1 cellular context compared by ENCODE assay signal in the genomic region with DNA sequence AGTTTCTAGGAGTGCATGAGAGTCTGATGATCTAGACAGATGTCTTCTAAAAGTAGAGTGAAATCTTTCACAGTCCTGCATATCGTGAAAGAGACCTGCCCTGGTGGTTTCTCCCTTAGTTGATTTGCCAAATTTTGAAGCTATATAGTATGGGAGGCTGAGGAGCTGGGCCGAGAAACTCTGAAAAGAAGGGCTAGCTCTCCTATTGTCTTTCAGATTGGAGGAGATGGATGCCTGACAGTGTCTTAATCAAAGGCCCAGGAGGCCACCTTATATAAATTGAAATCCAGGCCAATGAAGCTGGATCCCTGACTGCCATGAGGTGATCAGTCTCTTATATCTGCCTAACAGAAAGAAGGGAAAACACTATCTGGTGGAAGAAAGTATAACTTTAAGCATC.
TF ChIP-seq lines count a peak whose summit lies in the region.

No MANE protein-coding gene starts in this region.

TF ChIP-seq in K562, 482 proteins besides CTCF, POLR2A, EP300 and RAD21:
- TF ChIP-seq, protein P1, sequence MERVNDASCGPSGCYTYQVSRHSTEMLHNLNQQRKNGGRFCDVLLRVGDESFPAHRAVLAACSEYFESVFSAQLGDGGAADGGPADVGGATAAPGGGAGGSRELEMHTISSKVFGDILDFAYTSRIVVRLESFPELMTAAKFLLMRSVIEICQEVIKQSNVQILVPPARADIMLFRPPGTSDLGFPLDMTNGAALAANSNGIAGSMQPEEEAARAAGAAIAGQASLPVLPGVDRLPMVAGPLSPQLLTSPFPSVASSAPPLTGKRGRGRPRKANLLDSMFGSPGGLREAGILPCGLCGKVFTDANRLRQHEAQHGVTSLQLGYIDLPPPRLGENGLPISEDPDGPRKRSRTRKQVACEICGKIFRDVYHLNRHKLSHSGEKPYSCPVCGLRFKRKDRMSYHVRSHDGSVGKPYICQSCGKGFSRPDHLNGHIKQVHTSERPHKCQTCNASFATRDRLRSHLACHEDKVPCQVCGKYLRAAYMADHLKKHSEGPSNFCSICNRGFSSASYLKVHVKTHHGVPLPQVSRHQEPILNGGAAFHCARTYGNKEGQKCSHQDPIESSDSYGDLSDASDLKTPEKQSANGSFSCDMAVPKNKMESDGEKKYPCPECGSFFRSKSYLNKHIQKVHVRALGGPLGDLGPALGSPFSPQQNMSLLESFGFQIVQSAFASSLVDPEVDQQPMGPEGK (CRISPR knock-in tag; IDR thresholded peaks at IDR 0.05; ENCODE audit: borderline replicate concordance) = no peak
- TF ChIP-seq ZNF592 (IDR thresholded peaks at IDR 0.05) (no peak), TOE1 (IDR thresholded peaks at IDR 0.05; ENCODE audit: borderline replicate concordance) (no peak), TOE1 (CRISPR knock-in tag; IDR thresholded peaks at IDR 0.05; ENCODE audit: borderline replicate concordance, low read depth) (no peak)
